Comparison of ENCODE assay signal across 13 cellular contexts in genomic region chr18:23963443-23964185, GRCh38. TPM values are rescaled to one million over a fixed set of nuclear protein-coding genes. Genes with fewer than 3 reads are reported as not detected.
DNase-seq lines count a peak whose midpoint lies in the region; ATAC-seq and TF ChIP-seq lines count a peak whose summit lies in the region.
"Had no signal": no experiment of that assay in that cellular context is flagged by ENCODE, and none has a peak within 500 bp of the region (broad histone marks: within the 10 kb centered on the region; RNA-seq: fewer than 3 reads in every experiment).

No MANE protein-coding gene starts in this region.

- peaks cover 47 to 52% (median 49%) of the 10 kb centered on the region in 3 donors for H3K4me1 Mint-ChIP-seq in T-cell

- 58% methylated on average over 4 of the region's 4 CpGs for WGBS in right lobe of liver (ENCODE audit: insufficient coverage, low coverage, low lambda C conversion rate, missing lambda C conversion rate)

- POLR2A ChIA-PET in T-cell (lab: Charles Lee): interaction anchor here in 1 of 2 donors (0.6 kb wide), 1 partner anchor 105 kb away, joined by 3 read pairs; no protein-coding TSS in a partner anchor

- H3K4me3 ChIP-seq in right lobe of liver: no peak overlapping the region
- H3K4me3 ChIP-seq: lung, ovary had no signal

- ATAC-seq in T-cell (replicated peaks in 1 of 4) (no peak), right lobe of liver (peak; percentile 70 to 87 (median 76)), HG03520 (IDR thresholded peaks at IDR 0.05; ENCODE audit: unreplicated experiment) (no peak), GM21447 (IDR thresholded peaks at IDR 0.05; ENCODE audit: unreplicated experiment) (no peak)

- no peaks in the 10 kb centered on the region for H3K36me3 Mint-ChIP-seq in T-cell

- intact Hi-C loops in right lobe of liver (cut with DNase I): no loop called here

- no peak overlapping the region for H3K4me3 Mint-ChIP-seq in T-cell
- H3K4me3 Mint-ChIP-seq: dendritic cell treated with granulocyte-macrophage colony-stimulating factor and Interleukin-4, amounts not matched to agents 40 ng/mL and 50 ng/mL, for 4 days had no signal

- CTCF ChIA-PET in T-cell (lab: Charles Lee): no interaction called here

- H3K9me3 Mint-ChIP-seq in T-cell: no peaks in the 10 kb centered on the region
- H3K9me3 Mint-ChIP-seq: activated CD4-positive, alpha-beta T cell treated with anti-CD3 and anti-CD28 coated beads, Interleukin-2, amount 10 ng/mL, durations not matched to agents 24 days and 14 days; dendritic cell treated with granulocyte-macrophage colony-stimulating factor and Interleukin-4, amounts not matched to agents 40 ng/mL and 50 ng/mL, for 4 days had no signal

- TF ChIP-seq CTCF in right lobe of liver (IDR thresholded peaks at IDR 0.05): peak in 1 of 4 donors; percentile 43

- peak; percentile 59 for TF ChIP-seq RAD21 in Ishikawa (IDR thresholded peaks at IDR 0.05; ENCODE audit: low read depth)

- no peaks in the 10 kb centered on the region for H3K27me3 Mint-ChIP-seq in T-cell
- H3K27me3 Mint-ChIP-seq: dendritic cell treated with granulocyte-macrophage colony-stimulating factor and Interleukin-4, amounts not matched to agents 40 ng/mL and 50 ng/mL, for 4 days had no signal

- H3K4me1 ChIP-seq in right lobe of liver: peaks cover 0 to 25% (median 9%) of the 10 kb centered on the region in 4 donors

- no peaks in the 10 kb centered on the region for H3K36me3 ChIP-seq in right lobe of liver
- H3K36me3 ChIP-seq: ovary had no signal

- H3K27ac Mint-ChIP-seq in T-cell: peak overlapping the region; percentile 86 to 89
- H3K27ac Mint-ChIP-seq: dendritic cell treated with granulocyte-macrophage colony-stimulating factor and Interleukin-4, amounts not matched to agents 40 ng/mL and 50 ng/mL, for 4 days had no signal

- peak overlapping the region in 1 of 3 donors; percentile 75 for H3K27ac ChIP-seq in right lobe of liver
- H3K27ac ChIP-seq: ovary had no signal

- no peaks in the 10 kb centered on the region for H3K9me3 ChIP-seq in right lobe of liver
- H3K9me3 ChIP-seq: ovary had no signal

- DNase-seq in DMS 273 (lab: John Stamatoyannopoulos, UW; ENCODE audit: unreplicated experiment) (peak; percentile 81), T-cell (no peak), right lobe of liver (peak in 1 of 3 donors; percentile 65), NCI-H2227 (lab: John Stamatoyannopoulos, UW; ENCODE audit: unreplicated experiment) (no peak)
- DNase-seq: NCI-H1694 treated with DMSO at 0.1 percent for 48 hours, ovary, SHP77 had no signal

- no peaks in the 10 kb centered on the region for H3K27me3 ChIP-seq in right lobe of liver
- H3K27me3 ChIP-seq: ovary had no signal

- TF ChIP-seq POLR2A in right lobe of liver (IDR thresholded peaks at IDR 0.05): no peak

- TF ChIP-seq EP300 in Ishikawa (IDR thresholded peaks at IDR 0.05; ENCODE audit: borderline replicate concordance): no peak

TF ChIP-seq in Ishikawa, 13 proteins besides CTCF, POLR2A, EP300 and RAD21:
- TF ChIP-seq CEBPB (IDR thresholded peaks at IDR 0.05) (peak; percentile 37; the same call in 1 of the 2 replicates), TAF1 (IDR thresholded peaks at IDR 0.05; ENCODE audit: low read depth) (no peak)
TF ChIP-seq in Ishikawa: peak in this region for 1.

RNA-seq across cellular contexts. Expression of gene TTC39C, which starts 50.9 kb away (rescaled TPM):
- 100 to 1,000 TPM; 123 to 151 (median 136) TPM for total RNA-seq in T-cell
- total RNA-seq in right lobe of liver: 100 to 1,000 TPM in 2 of 6 experiments, 10 to 100 TPM in 4; 61.9 to 167 (median 84.4) TPM

Comparison
In these comparisons a context has a peak if more than half of its experiments do, and no peak if none do; other contexts are left out.
1. ATAC-seq: peak in right lobe of liver (4 of 4); none in T-cell (0 of 4), HG03520 (single experiment) and GM21447 (single experiment).